Comparison of ENCODE assay signal across 8 cellular contexts in genomic region chr16:88705746-88706287, GRCh38.
DNase-seq lines count a peak whose midpoint lies in the region; ATAC-seq and TF ChIP-seq lines count a peak whose summit lies in the region.

No MANE protein-coding gene starts in this region.

- TF ChIP-seq CTCF in RWPE2 (IDR thresholded peaks at IDR 0.05; ENCODE audit: poor library complexity, severe bottlenecking) = no peak
- no peak for TF ChIP-seq CTCF in nephron (IDR thresholded peaks at IDR 0.05; ENCODE audit: unreplicated experiment in 3 of 3)

- no peaks in the 10 kb centered on the region for H3K27me3 ChIP-seq in RWPE2 (ENCODE audit: insufficient read depth, poor library complexity, severe bottlenecking)

- peak overlapping the region; percentile 86 for H3K27ac Mint-ChIP-seq in T-helper 1 cell treated with Interleukin-12 subunit alpha and Interleukin-12 subunit beta and Interleukin-4 antibody, amounts not matched to agents 30 μg/mL and 1 μg/mL, for 36 hours
- H3K27ac Mint-ChIP-seq in nephron = peak overlapping the region in 1 of 3 experiments; percentile 67

- DNase-seq in T-helper 1 cell (no peak), RWPE2 (ENCODE audit: low spot score) (no peak), epithelial cell of prostate (ENCODE audit: low read depth, low spot score) (no peak), NCI-H345 (lab: John Stamatoyannopoulos, UW) (no peak), amniotic stem cell (lab: John Stamatoyannopoulos, UW) (no peak)

- peaks cover 5% of the 10 kb centered on the region for H3K4me1 ChIP-seq in RWPE2 (ENCODE audit: insufficient read depth, poor library complexity, severe bottlenecking)

- H3K27ac ChIP-seq in RWPE2 (ENCODE audit: poor library complexity, severe bottlenecking) = peak overlapping the region; percentile 7
- H3K27ac ChIP-seq in epithelial cell of prostate = peak overlapping the region; percentile 17

- peak overlapping the region; percentile 77 for H3K4me3 ChIP-seq in RWPE2 (ENCODE audit: severe bottlenecking)

- peak overlapping the region; percentile 98 for H3K4me3 Mint-ChIP-seq in T-helper 1 cell treated with Interleukin-12 subunit alpha and Interleukin-12 subunit beta and Interleukin-4 antibody, amounts not matched to agents 30 μg/mL and 1 μg/mL, for 36 hours
- H3K4me3 Mint-ChIP-seq in nephron = peak overlapping the region; percentile 80 to 85 (median 84)

- H3K9me3 ChIP-seq in RWPE2 (ENCODE audit: severe bottlenecking) = no peaks in the 10 kb centered on the region

- peaks cover 19% of the 10 kb centered on the region for H3K36me3 Mint-ChIP-seq in T-helper 1 cell treated with Interleukin-12 subunit alpha and Interleukin-12 subunit beta and Interleukin-4 antibody, amounts not matched to agents 30 μg/mL and 1 μg/mL, for 36 hours (ENCODE audit: low read depth)
- H3K36me3 Mint-ChIP-seq in nephron (ENCODE audit: low read depth) = no peaks in the 10 kb centered on the region

- no peaks in the 10 kb centered on the region for H3K9me3 Mint-ChIP-seq in T-helper 1 cell treated with Interleukin-12 subunit alpha and Interleukin-12 subunit beta and Interleukin-4 antibody, amounts not matched to agents 30 μg/mL and 1 μg/mL, for 36 hours
- H3K9me3 Mint-ChIP-seq in nephron = no peaks in the 10 kb centered on the region

- ATAC-seq in HG02798 (IDR thresholded peaks at IDR 0.05; ENCODE audit: poor library complexity, unreplicated experiment) = peak; percentile 11
- no peak for ATAC-seq in RWPE2 (ENCODE audit: low read depth)

- peaks cover 40% of the 10 kb centered on the region for H3K4me1 Mint-ChIP-seq in T-helper 1 cell treated with Interleukin-12 subunit alpha and Interleukin-12 subunit beta and Interleukin-4 antibody, amounts not matched to agents 30 μg/mL and 1 μg/mL, for 36 hours (ENCODE audit: low read depth)
- peaks cover 20% of the 10 kb centered on the region for H3K4me1 Mint-ChIP-seq in nephron

- no peaks in the 10 kb centered on the region for H3K27me3 Mint-ChIP-seq in T-helper 1 cell treated with Interleukin-12 subunit alpha and Interleukin-12 subunit beta and Interleukin-4 antibody, amounts not matched to agents 30 μg/mL and 1 μg/mL, for 36 hours (ENCODE audit: low read depth)
- no peaks in the 10 kb centered on the region for H3K27me3 Mint-ChIP-seq in nephron (ENCODE audit: low read depth)

- H3K36me3 ChIP-seq in RWPE2 (ENCODE audit: low read depth) = no peaks in the 10 kb centered on the region
